20 cellular contexts compared by ENCODE assay signal in the genomic region with DNA sequence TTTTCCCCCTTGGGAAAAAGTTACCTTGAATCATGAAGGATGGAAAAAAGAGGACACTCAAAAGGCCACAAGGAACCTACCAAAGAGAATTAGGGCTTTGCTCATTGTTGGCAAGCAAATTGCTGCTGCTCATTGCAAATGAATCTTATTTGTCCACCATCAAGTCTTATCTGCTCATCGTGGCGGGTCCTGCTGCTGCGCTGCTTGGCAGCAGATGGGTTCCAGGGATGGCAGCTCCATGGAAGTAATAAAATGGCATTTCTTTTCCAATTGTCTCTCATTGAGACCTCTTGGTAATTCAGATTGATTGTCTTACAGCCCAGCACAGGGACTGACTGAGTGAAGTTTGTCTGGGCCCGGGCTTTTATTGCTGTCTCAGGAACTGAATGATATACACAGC.
DNase-seq lines count a peak whose midpoint lies in the region; TF ChIP-seq lines count a peak whose summit lies in the region.
"Had no signal": no experiment of that assay in that cellular context is flagged by ENCODE, and none has a peak within 500 bp of the region (broad histone marks: within the 10 kb centered on the region; RNA-seq: fewer than 3 reads in every experiment).

No MANE protein-coding gene starts in this region.

- H3K4me2 ChIP-seq in Loucy (ENCODE audit: low read depth, low read length, poor library complexity, severe bottlenecking): peak overlapping the region; percentile 36

- H3K36me3 ChIP-seq in Loucy (ENCODE audit: insufficient read depth, low read length) (no peaks in the 10 kb centered on the region), WERI-Rb-1 (no peaks in the 10 kb centered on the region)
- H3K36me3 ChIP-seq: MG63 had no signal

- no peak overlapping the region for H3K4me3 Mint-ChIP-seq in activated CD4-positive, alpha-beta T cell treated with anti-CD3 and anti-CD28 coated beads, Interleukin-2, amount 10 ng/mL, durations not matched to agents 24 days and 14 days
- no peak overlapping the region for H3K4me3 Mint-ChIP-seq in activated naive CD8-positive, alpha-beta T cell

- H3K9me3 ChIP-seq in Loucy (ENCODE audit: insufficient read depth, low read depth, low read length) (no peaks in the 10 kb centered on the region), WERI-Rb-1 (ENCODE audit: severe bottlenecking) (no peaks in the 10 kb centered on the region)
- H3K9me3 ChIP-seq: MG63 had no signal

- 0 out of 2 replicates have a peak overlapping the region, but pooled peaks have one; percentile 22 for H2AFZ ChIP-seq in Loucy (ENCODE audit: low read length)
- H2AFZ ChIP-seq: GM23248 had no signal

- DNase-seq in activated CD4-positive, alpha-beta T cell treated with anti-CD3 and anti-CD28 coated beads, Interleukin-2, amount 10 ng/mL, durations not matched to agents 24 days and 14 days: no peak
- DNase-seq in activated CD4-positive, alpha-beta T cell treated with anti-CD3 and anti-CD28 coated beads for 48 hours: no peak
- DNase-seq in posterior vena cava (ENCODE audit: low spot score) (peak; percentile 2), hypothalamus (lab: John Stamatoyannopoulos, UW) (no peak), WERI-Rb-1 (no peak), NCI-H1436 treated with DMSO at 0.1 percent for 48 hours (lab: John Stamatoyannopoulos, UW) (no peak)
- DNase-seq: C1 segment of cervical spinal cord, DMS79, GM23248, HCEC 1CT, IMR-90, Karpas-422, MG63, NCI-H1048, NCI-H1694, NCI-H2081 treated with DMSO at 0.1 percent for 48 hours, NCI-H446 treated with DMSO at 0.1 percent for 48 hours had no signal

- H3K4me1 ChIP-seq in Loucy (ENCODE audit: insufficient read depth, low read length, poor library complexity, severe bottlenecking): peaks cover 55% of the 10 kb centered on the region

- H3K9me3 Mint-ChIP-seq in activated CD4-positive, alpha-beta T cell treated with anti-CD3 and anti-CD28 coated beads, Interleukin-2, amount 10 ng/mL, durations not matched to agents 24 days and 14 days: no peaks in the 10 kb centered on the region
- no peaks in the 10 kb centered on the region for H3K9me3 Mint-ChIP-seq in activated naive CD8-positive, alpha-beta T cell (ENCODE audit: low read depth)

- no peaks in the 10 kb centered on the region for H4K20me1 ChIP-seq in Loucy (ENCODE audit: insufficient read depth, low read length, poor library complexity, severe bottlenecking)

- H3K9ac ChIP-seq in Loucy (ENCODE audit: low read depth, low read length, poor library complexity, severe bottlenecking): peak overlapping the region; percentile 83
- H3K9ac ChIP-seq: GM23248 had no signal

- H3K4me1 Mint-ChIP-seq in activated CD4-positive, alpha-beta T cell treated with anti-CD3 and anti-CD28 coated beads, Interleukin-2, amount 10 ng/mL, durations not matched to agents 24 days and 14 days: peaks cover 34% of the 10 kb centered on the region
- H3K4me1 Mint-ChIP-seq in activated naive CD8-positive, alpha-beta T cell (ENCODE audit: low read depth): peaks cover 37% of the 10 kb centered on the region

- no peak for TF ChIP-seq CTCF in Loucy (conservative IDR thresholded peaks at IDR 0.05; ENCODE audit: low read length)
- no peak for TF ChIP-seq CTCF in WERI-Rb-1 (IDR thresholded peaks at IDR 0.05; ENCODE audit: low read depth, low read length)

- intact Hi-C loops in activated CD4-positive, alpha-beta T cell treated with anti-CD3 and anti-CD28 coated beads, Interleukin-2, amount 10 ng/mL, durations not matched to agents 24 days and 14 days (cut with micrococcal nuclease): loop anchor here (5.0 to 10.0 kb wide), 2 partner anchors 43 to 175 kb away; a partner anchor contains a TSS
- intact Hi-C loops in posterior vena cava (cut with DNase I): no loop called here

- H3K79me2 ChIP-seq in Loucy (ENCODE audit: insufficient read depth, low read length): no peaks in the 10 kb centered on the region

- no peak overlapping the region for H3K27ac ChIP-seq in WERI-Rb-1
- H3K27ac ChIP-seq: GM23248, HL-60 had no signal

- H3K27me3 ChIP-seq in Loucy (ENCODE audit: insufficient read depth, low read length, poor library complexity, severe bottlenecking) (no peaks in the 10 kb centered on the region), WERI-Rb-1 (ENCODE audit: insufficient read depth, low read depth, severe bottlenecking) (no peaks in the 10 kb centered on the region)

- H3K36me3 Mint-ChIP-seq in activated CD4-positive, alpha-beta T cell treated with anti-CD3 and anti-CD28 coated beads, Interleukin-2, amount 10 ng/mL, durations not matched to agents 24 days and 14 days (ENCODE audit: low read depth): peaks cover 2% of the 10 kb centered on the region
- H3K36me3 Mint-ChIP-seq in activated naive CD8-positive, alpha-beta T cell: no peaks in the 10 kb centered on the region

- H3K27me3 Mint-ChIP-seq in activated CD4-positive, alpha-beta T cell treated with anti-CD3 and anti-CD28 coated beads, Interleukin-2, amount 10 ng/mL, durations not matched to agents 24 days and 14 days: no peaks in the 10 kb centered on the region
- H3K27me3 Mint-ChIP-seq in activated naive CD8-positive, alpha-beta T cell: no peaks in the 10 kb centered on the region

- H3K27ac Mint-ChIP-seq in activated CD4-positive, alpha-beta T cell treated with anti-CD3 and anti-CD28 coated beads, Interleukin-2, amount 10 ng/mL, durations not matched to agents 24 days and 14 days: peak overlapping the region; percentile 99
- H3K27ac Mint-ChIP-seq in activated naive CD8-positive, alpha-beta T cell: peak overlapping the region; percentile 98

- peaks cover 8% of the 10 kb centered on the region for H3F3A ChIP-seq in Loucy (ENCODE audit: low read depth)

- H3K4me3 ChIP-seq in Loucy (ENCODE audit: low read length, poor library complexity, severe bottlenecking): no peak overlapping the region
- H3K4me3 ChIP-seq in WERI-Rb-1 (ENCODE audit: low read depth, low read length): no peak overlapping the region
- H3K4me3 ChIP-seq: GM23248, MG63 had no signal

- H3K9me2 ChIP-seq in Loucy (replicated peaks; ENCODE audit: low read depth, low read length): no peaks in the 10 kb centered on the region
